Comparison of ENCODE assay signal across 8 cellular contexts in genomic region chr16:67562918-67563707, GRCh38. TPM values are rescaled to one million over a fixed set of nuclear protein-coding genes. Genes with fewer than 3 reads are reported as not detected.
DNase-seq lines count a peak whose midpoint lies in the region; ATAC-seq and TF ChIP-seq lines count a peak whose summit lies in the region.

No MANE protein-coding gene starts in this region.

- H3K14ac ChIP-seq in neuronal stem cell (ENCODE audit: low read length): peak overlapping the region; percentile 100

- H2BK15ac ChIP-seq in neuronal stem cell (ENCODE audit: low read length): peak overlapping the region; percentile 81

- peak overlapping the region; percentile 98 for H3K4ac ChIP-seq in neuronal stem cell (ENCODE audit: low read length)

- H3K27ac ChIP-seq in AG04450 (ENCODE audit: low read depth, low read length) (peak overlapping the region; percentile 91), PC-9 (peak overlapping the region; percentile 89), neuronal stem cell (replicated peaks; ENCODE audit: low read length) (peak overlapping the region; percentile 100), tibial artery (peak overlapping the region; percentile 98 to 99)

- DNase-seq in AG04450 (ENCODE audit: low read depth, low spot score) (no peak), PC-9 (peak in 1 of 2 experiments; percentile 53), activated gamma-delta T cell (lab: John Stamatoyannopoulos, UW) (peak; percentile 59), foreskin melanocyte (peak; percentile 31), neuronal stem cell (ENCODE audit: low spot score) (peak; percentile 67), tibial artery (peak in 1 of 2 donors; percentile 79)

- H3K36me3 ChIP-seq in PC-9 (ENCODE audit: low read depth) (no peaks in the 10 kb centered on the region), neuronal stem cell (replicated peaks in 1 of 2; ENCODE audit: control insufficient read depth in 2 of 2, insufficient read depth in 2 of 2, low read length in 2 of 2) (peaks cover 0 to 7% of the 10 kb centered on the region in 2 donors), tibial artery (no peaks in the 10 kb centered on the region)

- H3K23ac ChIP-seq in neuronal stem cell (ENCODE audit: low read depth, low read length, poor library complexity): peak overlapping the region; percentile 96

- peak overlapping the region; percentile 83 for H3K4me3 ChIP-seq in AG04450 (ENCODE audit: low read depth, low read length)
- peak overlapping the region; percentile 91 for H3K4me3 ChIP-seq in PC-9
- peak overlapping the region; percentile 98 to 100 for H3K4me3 ChIP-seq in neuronal stem cell (ENCODE audit: low read length in 2 of 2)
- peak overlapping the region; percentile 91 to 95 for H3K4me3 ChIP-seq in tibial artery

- H2BK5ac ChIP-seq in neuronal stem cell (ENCODE audit: low read length): peak overlapping the region; percentile 99

- no peaks in the 10 kb centered on the region for H3K9me2 ChIP-seq in PC-9 (ENCODE audit: insufficient read depth)

- peak overlapping the region; percentile 92 for H2AFZ ChIP-seq in PC-9
- H2AFZ ChIP-seq in neuronal stem cell (ENCODE audit: low read length): peak overlapping the region; percentile 94

- TF ChIP-seq CTCF in AG04450 (IDR thresholded peaks at IDR 0.05; ENCODE audit: low read depth, low read length): 0 out of 2 replicates have a peak, but pooled peaks have one; percentile 1
- TF ChIP-seq CTCF in PC-9 (conservative IDR thresholded peaks at IDR 0.05): no peak; the same call in 1 of the 2 replicates
- peak in 1 of 2 experiments; percentile 4 for TF ChIP-seq CTCF in tibial artery (IDR thresholded peaks at IDR 0.05)

- CTCF ChIA-PET in AG04450 (lab: Charles Lee) (interaction anchor here (0.5 to 3.0 kb wide), 11 partner anchors 9 to 204 kb away, joined by 3 to 32 read pairs (median 7); partner anchors contain the start of genes C16orf86, CARMIL2 and ENKD1), PC-9 (lab: Charles Lee) (interaction anchor here (0.6 to 2.8 kb wide), 4 partner anchors 16 to 43 kb away, joined by 4 to 17 read pairs (median 9); no protein-coding TSS in a partner anchor)

- peaks cover 29% of the 10 kb centered on the region for H3F3A ChIP-seq in PC-9 (ENCODE audit: insufficient read depth, low read depth)

- H3K4me1 ChIP-seq in PC-9 (replicated peaks; ENCODE audit: insufficient read depth) (peaks cover 24% of the 10 kb centered on the region), neuronal stem cell (ENCODE audit: control insufficient read depth in 2 of 2, insufficient read depth in 1 of 2, low read depth in 1 of 2, low read length in 2 of 2) (peaks cover 3 to 5% of the 10 kb centered on the region in 2 donors), tibial artery (peaks cover 0 to 31% (median 20%) of the 10 kb centered on the region in 4 donors)

- peaks cover 55% of the 10 kb centered on the region for H3K79me2 ChIP-seq in PC-9 (ENCODE audit: low read depth)

- POLR2A ChIA-PET in AG04450 (lab: Yijun Ruan, JAX) (interaction anchor here (0.8 to 3.2 kb wide), 11 partner anchors 9 to 316 kb away, joined by 3 to 21 read pairs (median 4); partner anchors contain the start of genes ACD, FHOD1, PARD6A and RIPOR1), PC-9 (lab: Charles Lee; ENCODE audit: unreplicated experiment) (interaction anchor here (0.6 to 0.8 kb wide), 3 partner anchors 97 to 321 kb away, joined by 3 to 7 read pairs (median 3); partner anchors contain the start of gene NRN1L)

- H3K9me3 ChIP-seq in AG04450 (ENCODE audit: control insufficient read depth, insufficient read depth, low read length): no peaks in the 10 kb centered on the region; the same call in 1 of the 2 replicates
- no peaks in the 10 kb centered on the region for H3K9me3 ChIP-seq in PC-9 (ENCODE audit: insufficient read depth, low read depth)
- H3K9me3 ChIP-seq in neuronal stem cell (replicated peaks in 1 of 2; ENCODE audit: control insufficient read depth in 2 of 2, insufficient read depth in 1 of 2, low read depth in 1 of 2, low read length in 2 of 2): no peaks in the 10 kb centered on the region
- no peaks in the 10 kb centered on the region for H3K9me3 ChIP-seq in tibial artery

- H4K91ac ChIP-seq in neuronal stem cell (ENCODE audit: low read depth, low read length, poor library complexity): peak overlapping the region; percentile 72

- H4K8ac ChIP-seq in neuronal stem cell (ENCODE audit: low read depth, low read length): peak overlapping the region; percentile 99

- H3K79me1 ChIP-seq in neuronal stem cell (ENCODE audit: low read depth, low read length): peaks cover 10% of the 10 kb centered on the region

- H3K27me3 ChIP-seq in AG04450 (ENCODE audit: control insufficient read depth, insufficient read depth, low read length) (no peaks in the 10 kb centered on the region), PC-9 (ENCODE audit: insufficient read depth, low read depth) (no peaks in the 10 kb centered on the region), neuronal stem cell (ENCODE audit: control insufficient read depth in 3 of 3, insufficient read depth in 3 of 3, low read depth in 1 of 3, low read length in 3 of 3) (peaks cover 0 to 2% (median 0%) of the 10 kb centered on the region in 3 experiments), tibial artery (no peaks in the 10 kb centered on the region)

- H2BK120ac ChIP-seq in neuronal stem cell (ENCODE audit: low read depth, low read length): peak overlapping the region; percentile 94

- peak overlapping the region; percentile 58 for H2BK12ac ChIP-seq in neuronal stem cell (ENCODE audit: low read length)

- intact Hi-C loops in PC-9 (cut with micrococcal nuclease; ENCODE audit: unreplicated experiment) (loop anchor here (1.0 to 10.0 kb wide), 4 partner anchors 42 to 106 kb away; partner anchors contain the start of genes ACD, AGRP, ATP6V0D1 and PARD6A), tibial artery (cut with DNase I; ENCODE audit: low total_unique reads) (loop anchor here (1.0 to 5.0 kb wide), 2 partner anchors 36 to 104 kb away; partner anchors contain the start of gene RIPOR1)

- H3K18ac ChIP-seq in neuronal stem cell (ENCODE audit: low read length): peak overlapping the region; percentile 100

- peak overlapping the region; percentile 97 for H2AK5ac ChIP-seq in neuronal stem cell (ENCODE audit: low read depth, low read length)

- peaks cover 25% of the 10 kb centered on the region; the same call in 1 of the 2 replicates for H4K20me1 ChIP-seq in PC-9 (ENCODE audit: insufficient read depth)

- BruUV-seq in PC-9 (replicated peaks; lab: Mats Ljungman, UMichigan): no TSS peak

- H3K4me2 ChIP-seq in PC-9 (peak overlapping the region; percentile 97), neuronal stem cell (ENCODE audit: insufficient read depth, low read length, poor library complexity, severe bottlenecking) (peak overlapping the region; percentile 85)

- peak; percentile 11 for ATAC-seq in GM18519 (IDR thresholded peaks at IDR 0.05; ENCODE audit: low FRiP score, unreplicated experiment)
- peak; percentile 4 for ATAC-seq in HG03095 (IDR thresholded peaks at IDR 0.05; ENCODE audit: unreplicated experiment)

- no CpG with 5 or more reads among the region's 96 CpGs for WGBS in neuronal stem cell (ENCODE audit: extremely low coverage in 2 of 2, insufficient read length in 2 of 2, insufficient replicate concordance in 1 of 2), 2 donors

- peak overlapping the region; percentile 100 for H3K9ac ChIP-seq in neuronal stem cell (ENCODE audit: low read depth, low read length, poor library complexity)

RNA-seq across cellular contexts. Expression of gene CTCF, which starts 0.8 kb away (rescaled TPM):
- 21.0 and 24.4 TPM in 2 replicates for polyA plus RNA-seq in AG04450 (2011; rRNA removed)
- polyA minus RNA-seq in AG04450 (2011; rRNA and poly(A)+ RNA removed): 24.5 and 27.5 TPM in 2 replicates
- 35.3 and 39.0 TPM in 2 replicates for total RNA-seq in PC-9 (2021)
- 40.2 TPM for polyA plus RNA-seq in neuronal stem cell (2013, experiment 1 of 2)
- polyA plus RNA-seq in neuronal stem cell (2013, experiment 2 of 2): 39.4 TPM

RNA-seq across cellular contexts. Expression of gene RIPOR1, which starts 34.5 kb away (rescaled TPM):
- polyA plus RNA-seq in AG04450 (2011; rRNA removed): 9.9 and 11.5 TPM in 2 replicates
- 17.7 and 28.8 TPM in 2 replicates for polyA minus RNA-seq in AG04450 (2011; rRNA and poly(A)+ RNA removed)
- total RNA-seq in PC-9 (2021): 76.7 and 113 TPM in 2 replicates
- 23.0 TPM for polyA plus RNA-seq in neuronal stem cell (2013, experiment 1 of 2)
- 23.4 TPM for polyA plus RNA-seq in neuronal stem cell (2013, experiment 2 of 2)
